Comparison of ENCODE assay signal across 11 cellular contexts in the genomic region with DNA sequence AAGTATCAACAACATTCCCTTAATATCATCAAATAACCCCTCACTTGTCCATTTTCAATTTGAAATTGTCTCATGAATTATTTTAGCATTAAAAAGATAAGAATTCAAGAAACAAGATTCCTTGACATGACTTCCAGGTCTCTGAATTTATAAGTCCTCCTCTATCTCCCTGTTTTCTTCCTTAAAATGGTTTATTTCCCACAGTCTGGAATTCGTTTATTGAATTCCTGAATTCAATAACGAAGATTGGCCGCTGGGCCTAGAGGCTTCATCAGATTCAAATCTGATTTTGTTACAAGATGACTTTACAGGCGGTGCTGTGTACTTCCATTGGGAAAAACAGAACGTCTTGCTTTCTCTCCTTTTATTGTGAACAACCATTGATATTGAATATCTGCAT.
"Had no signal": no experiment of that assay in that cellular context is flagged by ENCODE, and none has a peak within 500 bp of the region (broad histone marks: within the 10 kb centered on the region; RNA-seq: fewer than 3 reads in every experiment).

No MANE protein-coding gene starts in this region.

- H3K36me3 ChIP-seq: HAP-1 had no signal

- FAIRE-seq: H1, H54 had no signal

- H2AFZ ChIP-seq: GM23248, GM23338 had no signal

- H3K27ac ChIP-seq: GM23248 had no signal

- H3K4me3 ChIP-seq: GM23248, GM23338, HAP-1 had no signal

- ATAC-seq: GM23338, HCT116 had no signal

- H3K4me2 ChIP-seq: GM23338 had no signal

- H3K9ac ChIP-seq: GM23248 had no signal

- DNase-seq: GM23248, GOT3, H7, H9, HCEC 1CT, HFFc6 had no signal

- H3K4me1 ChIP-seq: HAP-1 had no signal
